In genomic region chr6:41884957-41885356, GRCh38 we compare ENCODE assay signal across 25 cellular contexts.
"Had no signal": no experiment of that assay in that cellular context is flagged by ENCODE, and none has a peak within 500 bp of the region (broad histone marks: within the 10 kb centered on the region; RNA-seq: fewer than 3 reads in every experiment).

No MANE protein-coding gene starts in this region.

- H3K36me3 ChIP-seq: colonic mucosa, esophagus muscularis mucosa, esophagus squamous epithelium, gastrocnemius medialis, gastroesophageal sphincter, heart left ventricle, heart right ventricle had no signal

- DNase-seq: colonic mucosa; cortex of kidney; dermis blood vessel endothelial cell; dorsolateral prefrontal cortex; effector CD4-positive, alpha-beta T cell; effector CD8-positive, alpha-beta T cell; effector memory CD4-positive, alpha-beta T cell; effector memory CD8-positive, alpha-beta T cell; endodermal cell; erythroblast; esophagus squamous epithelium; foreskin fibroblast; foreskin keratinocyte; foreskin melanocyte; gastrocnemius medialis; glutamatergic neuron; head of caudate nucleus; heart left ventricle; heart right ventricle had no signal

- H3K4me1 ChIP-seq: colonic mucosa, esophagus muscularis mucosa, foreskin keratinocyte, gastrocnemius medialis, gastroesophageal sphincter, heart left ventricle had no signal

- H3K4me3 ChIP-seq: colonic mucosa, coronary artery, dorsolateral prefrontal cortex, esophagus muscularis mucosa, esophagus squamous epithelium, gastrocnemius medialis, gastroesophageal sphincter, heart left ventricle, heart right ventricle had no signal

- H3K4me3 Mint-ChIP-seq: dendritic cell treated with granulocyte-macrophage colony-stimulating factor and Interleukin-4, amounts not matched to agents 40 ng/mL and 50 ng/mL, for 4 days; effector memory CD8-positive, alpha-beta T cell; endodermal cell had no signal

- H3K27me3 Mint-ChIP-seq: dendritic cell treated with granulocyte-macrophage colony-stimulating factor and Interleukin-4, amounts not matched to agents 40 ng/mL and 50 ng/mL, for 4 days; effector memory CD8-positive, alpha-beta T cell had no signal

- H3K27ac ChIP-seq: colonic mucosa, coronary artery, dorsolateral prefrontal cortex, epithelial cell of prostate, esophagus muscularis mucosa, esophagus squamous epithelium, foreskin keratinocyte, gastrocnemius medialis, gastroesophageal sphincter, heart left ventricle, heart right ventricle had no signal

- H3K9me3 ChIP-seq: colonic mucosa, esophagus muscularis mucosa, esophagus squamous epithelium, gastrocnemius medialis, gastroesophageal sphincter, heart left ventricle, heart right ventricle had no signal

- H3K27ac Mint-ChIP-seq: dendritic cell treated with granulocyte-macrophage colony-stimulating factor and Interleukin-4, amounts not matched to agents 40 ng/mL and 50 ng/mL, for 4 days; effector memory CD8-positive, alpha-beta T cell; endodermal cell had no signal

- ATAC-seq: effector memory CD8-positive, alpha-beta T cell; esophagus mucosa; foreskin keratinocyte; gastrocnemius medialis; gastroesophageal sphincter; heart left ventricle; heart right ventricle had no signal

- H3K27me3 ChIP-seq: colonic mucosa, dorsolateral prefrontal cortex, esophagus muscularis mucosa, esophagus squamous epithelium, foreskin keratinocyte, gastrocnemius medialis, gastroesophageal sphincter, heart left ventricle, heart right ventricle had no signal

- H3K9me3 Mint-ChIP-seq: dendritic cell treated with granulocyte-macrophage colony-stimulating factor and Interleukin-4, amounts not matched to agents 40 ng/mL and 50 ng/mL, for 4 days; effector memory CD8-positive, alpha-beta T cell; endodermal cell had no signal
